ENCODE assay signal across 1 cellular context in the genomic region with DNA sequence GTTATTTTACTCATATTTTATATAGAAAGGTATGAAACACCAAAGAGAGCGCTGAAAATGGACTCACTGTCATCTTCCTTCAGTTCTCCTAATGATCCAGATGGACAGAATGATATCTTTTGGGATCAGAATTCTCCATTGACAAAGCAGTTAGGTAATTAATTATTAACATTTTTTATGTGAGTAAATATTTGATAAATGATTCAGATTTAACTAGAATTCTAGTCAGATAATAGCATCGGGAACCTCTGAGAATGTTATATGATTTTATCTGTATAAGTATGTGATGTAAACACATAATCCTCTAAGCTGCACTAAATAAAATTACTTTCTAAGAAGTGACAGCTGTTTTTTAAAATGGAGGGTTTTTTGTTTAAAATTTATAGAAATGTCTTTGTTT.
TF ChIP-seq lines count a peak whose summit lies in the region.

No MANE protein-coding gene starts in this region.

TF ChIP-seq in HepG2, 621 proteins besides CTCF, POLR2A, EP300 and RAD21 (continued from another document):
- TF ChIP-seq ZNF121 (CRISPR knock-in tag; IDR thresholded peaks at IDR 0.05): no peak
- TF ChIP-seq, protein P1, sequence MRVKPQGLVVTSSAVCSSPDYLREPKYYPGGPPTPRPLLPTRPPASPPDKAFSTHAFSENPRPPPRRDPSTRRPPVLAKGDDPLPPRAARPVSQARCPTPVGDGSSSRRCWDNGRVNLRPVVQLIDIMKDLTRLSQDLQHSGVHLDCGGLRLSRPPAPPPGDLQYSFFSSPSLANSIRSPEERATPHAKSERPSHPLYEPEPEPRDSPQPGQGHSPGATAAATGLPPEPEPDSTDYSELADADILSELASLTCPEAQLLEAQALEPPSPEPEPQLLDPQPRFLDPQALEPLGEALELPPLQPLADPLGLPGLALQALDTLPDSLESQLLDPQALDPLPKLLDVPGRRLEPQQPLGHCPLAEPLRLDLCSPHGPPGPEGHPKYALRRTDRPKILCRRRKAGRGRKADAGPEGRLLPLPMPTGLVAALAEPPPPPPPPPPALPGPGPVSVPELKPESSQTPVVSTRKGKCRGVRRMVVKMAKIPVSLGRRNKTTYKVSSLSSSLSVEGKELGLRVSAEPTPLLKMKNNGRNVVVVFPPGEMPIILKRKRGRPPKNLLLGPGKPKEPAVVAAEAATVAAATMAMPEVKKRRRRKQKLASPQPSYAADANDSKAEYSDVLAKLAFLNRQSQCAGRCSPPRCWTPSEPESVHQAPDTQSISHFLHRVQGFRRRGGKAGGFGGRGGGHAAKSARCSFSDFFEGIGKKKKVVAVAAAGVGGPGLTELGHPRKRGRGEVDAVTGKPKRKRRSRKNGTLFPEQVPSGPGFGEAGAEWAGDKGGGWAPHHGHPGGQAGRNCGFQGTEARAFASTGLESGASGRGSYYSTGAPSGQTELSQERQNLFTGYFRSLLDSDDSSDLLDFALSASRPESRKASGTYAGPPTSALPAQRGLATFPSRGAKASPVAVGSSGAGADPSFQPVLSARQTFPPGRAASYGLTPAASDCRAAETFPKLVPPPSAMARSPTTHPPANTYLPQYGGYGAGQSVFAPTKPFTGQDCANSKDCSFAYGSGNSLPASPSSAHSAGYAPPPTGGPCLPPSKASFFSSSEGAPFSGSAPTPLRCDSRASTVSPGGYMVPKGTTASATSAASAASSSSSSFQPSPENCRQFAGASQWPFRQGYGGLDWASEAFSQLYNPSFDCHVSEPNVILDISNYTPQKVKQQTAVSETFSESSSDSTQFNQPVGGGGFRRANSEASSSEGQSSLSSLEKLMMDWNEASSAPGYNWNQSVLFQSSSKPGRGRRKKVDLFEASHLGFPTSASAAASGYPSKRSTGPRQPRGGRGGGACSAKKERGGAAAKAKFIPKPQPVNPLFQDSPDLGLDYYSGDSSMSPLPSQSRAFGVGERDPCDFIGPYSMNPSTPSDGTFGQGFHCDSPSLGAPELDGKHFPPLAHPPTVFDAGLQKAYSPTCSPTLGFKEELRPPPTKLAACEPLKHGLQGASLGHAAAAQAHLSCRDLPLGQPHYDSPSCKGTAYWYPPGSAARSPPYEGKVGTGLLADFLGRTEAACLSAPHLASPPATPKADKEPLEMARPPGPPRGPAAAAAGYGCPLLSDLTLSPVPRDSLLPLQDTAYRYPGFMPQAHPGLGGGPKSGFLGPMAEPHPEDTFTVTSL (CRISPR knock-in tag; IDR thresholded peaks at IDR 0.05; ENCODE audit: borderline replicate concordance): no peak
- no peak for TF ChIP-seq ZNF407 (CRISPR knock-in tag; IDR thresholded peaks at IDR 0.05; ENCODE audit: not compliant biosample characterization)
- TF ChIP-seq RCOR2 (CRISPR knock-in tag; IDR thresholded peaks at IDR 0.05): no peak
- no peak for TF ChIP-seq CREB1 (IDR thresholded peaks at IDR 0.05)
- no peak for TF ChIP-seq CREB1 (CRISPR knock-in tag; IDR thresholded peaks at IDR 0.05)
